22 cellular contexts compared by ENCODE assay signal in the genomic region with DNA sequence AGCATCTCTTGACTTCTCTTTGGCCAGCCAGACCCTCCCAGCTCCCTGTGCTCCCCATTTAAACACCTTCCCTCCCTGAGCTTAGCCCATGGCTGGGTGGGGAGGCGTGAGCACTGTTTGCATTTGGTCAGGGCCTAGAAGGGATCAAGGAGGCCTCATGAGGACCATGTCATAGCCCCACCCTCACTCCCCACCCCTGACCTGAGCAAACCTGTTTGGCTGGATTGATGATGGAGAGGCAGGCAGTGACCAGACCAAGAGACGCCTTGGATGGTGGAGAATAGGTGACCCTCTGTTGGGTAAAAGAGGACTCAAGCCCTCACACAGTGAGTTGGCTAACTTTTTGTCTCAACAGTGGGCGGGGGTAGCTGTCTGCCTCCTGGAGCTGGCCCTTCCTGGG. TPM values are rescaled to one million over a fixed set of nuclear protein-coding genes. Genes with fewer than 3 reads are reported as not detected.
DNase-seq lines count a peak whose midpoint lies in the region; ATAC-seq and TF ChIP-seq lines count a peak whose summit lies in the region.
"Had no signal": no experiment of that assay in that cellular context is flagged by ENCODE, and none has a peak within 500 bp of the region (broad histone marks: within the 10 kb centered on the region; RNA-seq: fewer than 3 reads in every experiment).

No MANE protein-coding gene starts in this region.

- 86% methylated on average over 1 of the region's 3 CpGs; no CpG with 5 or more reads in 1 of the 2 donors for WGBS in esophagus squamous epithelium, 2 donors

- no peak for TF ChIP-seq CTCF in Caco-2 (IDR thresholded peaks at IDR 0.05; ENCODE audit: insufficient read depth in 1 of 2, low read depth in 1 of 2, low read length in 1 of 2, severe bottlenecking in 1 of 2, unreplicated experiment in 1 of 2)
- no peak for TF ChIP-seq CTCF in esophagus squamous epithelium (IDR thresholded peaks at IDR 0.05)

- H3K36me3 ChIP-seq in Caco-2 (ENCODE audit: control insufficient read depth, insufficient read depth, low read length) (no peaks in the 10 kb centered on the region; the same call in 1 of the 2 replicates), esophagus squamous epithelium (peaks cover 0 to 35% (median 0%) of the 10 kb centered on the region in 3 donors)

- DNase-seq in Caco-2 (peak; percentile 61 to 82), NCI-H510A treated with DMSO at 0.1 percent for 48 hours (lab: John Stamatoyannopoulos, UW) (peak; percentile 47), esophagus squamous epithelium (lab: John Stamatoyannopoulos, UW) (no peak), NCI-H524 (lab: John Stamatoyannopoulos, UW) (no peak), OCI-M1 (lab: John Stamatoyannopoulos, UW) (no peak), NCI-H2227 (lab: John Stamatoyannopoulos, UW; ENCODE audit: unreplicated experiment) (no peak)
- no peak for DNase-seq in stimulated activated effector memory CD8-positive, alpha-beta T cell treated with anti-CD3 and anti-CD28 coated beads, Interleukin-12 subunit alpha, Interleukin-12 subunit beta, amount 100 ng/mL, for 72 hours (ENCODE audit: low spot score in 2 of 2)
- DNase-seq: activated CD4-positive, alpha-beta memory T cell treated with anti-CD3 and anti-CD28 coated beads for 36 hours; activated naive CD4-positive, alpha-beta T cell treated with anti-CD3 and anti-CD28 coated beads, Interleukin-2, amount 10 ng/mL, durations not matched to agents 7 days and 5 days; activated T-cell treated with anti-CD3 and anti-CD28 coated beads, Interleukin-2, amount 50 U/mL, for 1 hour; CD4-positive, alpha-beta memory T cell; DND-41; erythroblast; glutamatergic neuron; immature natural killer cell; naive thymus-derived CD8-positive, alpha-beta T cell; NCI-H446; stimulated activated CD4-positive, alpha-beta T cell treated with anti-CD3 and anti-CD28 coated beads, Interleukin-4, amount 100 ng/mL, for 1 hour had no signal

- H3K27me3 Mint-ChIP-seq in Caco-2 (ENCODE audit: insufficient read depth, unreplicated experiment) = no peaks in the 10 kb centered on the region
- H3K27me3 Mint-ChIP-seq: activated CD4-positive, alpha-beta memory T cell treated with anti-CD3 and anti-CD28 coated beads for 36 hours; activated naive CD4-positive, alpha-beta T cell treated with anti-CD3 and anti-CD28 coated beads, Interleukin-2, amount 10 ng/mL, durations not matched to agents 7 days and 5 days; CD4-positive, alpha-beta memory T cell; naive thymus-derived CD8-positive, alpha-beta T cell had no signal

- H3K9me3 ChIP-seq in Caco-2 (no peaks in the 10 kb centered on the region), esophagus squamous epithelium (no peaks in the 10 kb centered on the region)
- H3K9me3 ChIP-seq: ascending aorta had no signal

- peak overlapping the region; percentile 72 to 88 (median 76) for H3K27ac ChIP-seq in esophagus squamous epithelium

- POLR2A ChIA-PET in Caco-2 (lab: Charles Lee) = no interaction called here

- no peaks in the 10 kb centered on the region for H3K36me3 Mint-ChIP-seq in Caco-2 (ENCODE audit: insufficient read depth, unreplicated experiment)
- peaks cover 18% of the 10 kb centered on the region for H3K36me3 Mint-ChIP-seq in stimulated activated effector memory CD8-positive, alpha-beta T cell treated with anti-CD3 and anti-CD28 coated beads, Interleukin-12 subunit alpha, Interleukin-12 subunit beta, amount 100 ng/mL, for 72 hours
- H3K36me3 Mint-ChIP-seq: activated CD4-positive, alpha-beta memory T cell treated with anti-CD3 and anti-CD28 coated beads for 36 hours; activated naive CD4-positive, alpha-beta T cell treated with anti-CD3 and anti-CD28 coated beads, Interleukin-2, amount 10 ng/mL, durations not matched to agents 7 days and 5 days had no signal

- no TSS peak for BruUV-seq in Caco-2 (replicated peaks; lab: Mats Ljungman, UMichigan)

- no peaks in the 10 kb centered on the region for H3K9me3 Mint-ChIP-seq in Caco-2 (ENCODE audit: unreplicated experiment)
- H3K9me3 Mint-ChIP-seq in stimulated activated effector memory CD8-positive, alpha-beta T cell treated with anti-CD3 and anti-CD28 coated beads, Interleukin-12 subunit alpha, Interleukin-12 subunit beta, amount 100 ng/mL, for 72 hours = no peaks in the 10 kb centered on the region
- H3K9me3 Mint-ChIP-seq: activated CD4-positive, alpha-beta memory T cell treated with anti-CD3 and anti-CD28 coated beads for 36 hours; activated naive CD4-positive, alpha-beta T cell treated with anti-CD3 and anti-CD28 coated beads, Interleukin-2, amount 10 ng/mL, durations not matched to agents 7 days and 5 days; CD4-positive, alpha-beta memory T cell; GM23338; immature natural killer cell; naive thymus-derived CD8-positive, alpha-beta T cell; T-helper 1 cell treated with Interleukin-12 subunit alpha and Interleukin-12 subunit beta and Interleukin-4 antibody, amounts not matched to agents 30 μg/mL and 1 μg/mL, for 36 hours had no signal

- TF ChIP-seq POLR2A in esophagus squamous epithelium (IDR thresholded peaks at IDR 0.05) = no peak

- H3K4me3 ChIP-seq in Caco-2 (ENCODE audit: low read depth, low read length) (no peak overlapping the region), esophagus squamous epithelium (peak overlapping the region in 2 of 4 donors; percentile 25 to 35)
- H3K4me3 ChIP-seq: ascending aorta, GM23338 had no signal

- no peak overlapping the region for H3K4me3 Mint-ChIP-seq in Caco-2 (ENCODE audit: unreplicated experiment)
- no peak overlapping the region for H3K4me3 Mint-ChIP-seq in stimulated activated effector memory CD8-positive, alpha-beta T cell treated with anti-CD3 and anti-CD28 coated beads, Interleukin-12 subunit alpha, Interleukin-12 subunit beta, amount 100 ng/mL, for 72 hours
- H3K4me3 Mint-ChIP-seq: activated CD4-positive, alpha-beta memory T cell treated with anti-CD3 and anti-CD28 coated beads for 36 hours; activated naive CD4-positive, alpha-beta T cell treated with anti-CD3 and anti-CD28 coated beads, Interleukin-2, amount 10 ng/mL, durations not matched to agents 7 days and 5 days; CD4-positive, alpha-beta memory T cell; GM23338; immature natural killer cell; naive thymus-derived CD8-positive, alpha-beta T cell; T-helper 1 cell treated with Interleukin-12 subunit alpha and Interleukin-12 subunit beta and Interleukin-4 antibody, amounts not matched to agents 30 μg/mL and 1 μg/mL, for 36 hours had no signal

- H3K4me1 ChIP-seq in Caco-2 (peaks cover 40% of the 10 kb centered on the region), esophagus squamous epithelium (peaks cover 8 to 53% (median 22%) of the 10 kb centered on the region in 3 donors)
- H3K4me1 ChIP-seq: ascending aorta had no signal

- H3K27me3 ChIP-seq in Caco-2 (replicated peaks; ENCODE audit: control insufficient read depth, insufficient read depth, low read length) (no peaks in the 10 kb centered on the region), esophagus squamous epithelium (no peaks in the 10 kb centered on the region)
- H3K27me3 ChIP-seq: ascending aorta had no signal

- no peak for ATAC-seq in stimulated activated effector memory CD8-positive, alpha-beta T cell treated with anti-CD3 and anti-CD28 coated beads, Interleukin-12 subunit alpha, Interleukin-12 subunit beta, amount 100 ng/mL, for 72 hours
- no peak for ATAC-seq in GM21423 (IDR thresholded peaks at IDR 0.05; ENCODE audit: unreplicated experiment)
- ATAC-seq: naive thymus-derived CD8-positive, alpha-beta T cell had no signal

- peaks cover 17% of the 10 kb centered on the region for H3K4me1 Mint-ChIP-seq in Caco-2 (ENCODE audit: low read depth, unreplicated experiment)
- no peaks in the 10 kb centered on the region for H3K4me1 Mint-ChIP-seq in stimulated activated effector memory CD8-positive, alpha-beta T cell treated with anti-CD3 and anti-CD28 coated beads, Interleukin-12 subunit alpha, Interleukin-12 subunit beta, amount 100 ng/mL, for 72 hours
- H3K4me1 Mint-ChIP-seq: activated naive CD4-positive, alpha-beta T cell treated with anti-CD3 and anti-CD28 coated beads, Interleukin-2, amount 10 ng/mL, durations not matched to agents 7 days and 5 days had no signal

- peak overlapping the region; percentile 36 for H3K27ac Mint-ChIP-seq in Caco-2 (ENCODE audit: unreplicated experiment)
- peak overlapping the region; percentile 32 for H3K27ac Mint-ChIP-seq in stimulated activated effector memory CD8-positive, alpha-beta T cell treated with anti-CD3 and anti-CD28 coated beads, Interleukin-12 subunit alpha, Interleukin-12 subunit beta, amount 100 ng/mL, for 72 hours
- H3K27ac Mint-ChIP-seq: activated CD4-positive, alpha-beta memory T cell treated with anti-CD3 and anti-CD28 coated beads for 36 hours; activated naive CD4-positive, alpha-beta T cell treated with anti-CD3 and anti-CD28 coated beads, Interleukin-2, amount 10 ng/mL, durations not matched to agents 7 days and 5 days; CD4-positive, alpha-beta memory T cell; naive thymus-derived CD8-positive, alpha-beta T cell; T-helper 1 cell treated with Interleukin-12 subunit alpha and Interleukin-12 subunit beta and Interleukin-4 antibody, amounts not matched to agents 30 μg/mL and 1 μg/mL, for 36 hours had no signal

- intact Hi-C loops in Caco-2 (cut with micrococcal nuclease; ENCODE audit: unreplicated experiment) = no loop called here
- intact Hi-C loops in esophagus squamous epithelium (cut with DNase I) = no loop called here

- CTCF ChIA-PET in Caco-2 (lab: Charles Lee) = no interaction called here

RNA-seq across cellular contexts. Expression of a gene that starts 49.9 kb away (rescaled TPM):
- total RNA-seq in Caco-2 (2022) (11.2 and 11.5 TPM in 2 replicates), esophagus squamous epithelium (100 to 1,000 TPM in 1 of 4 donors, 10 to 100 TPM in 3; 31.0 to 110 (median 51.2) TPM)

Comparison
In these comparisons a context has a peak if more than half of its experiments do, and no peak if none do; other contexts are left out.
1. DNase-seq: peak in Caco-2 (2 of 2) and NCI-H510A treated with DMSO at 0.1 percent for 48 hours (single experiment); none in esophagus squamous epithelium (single experiment), stimulated activated effector memory CD8-positive, alpha-beta T cell treated with anti-CD3 and anti-CD28 coated beads, Interleukin-12 subunit alpha, Interleukin-12 subunit beta, amount 100 ng/mL, for 72 hours (0 of 2), NCI-H524 (0 of 2), OCI-M1 (single experiment) and NCI-H2227 (single experiment).